Comparison of ENCODE assay signal across 8 cellular contexts in the genomic region with DNA sequence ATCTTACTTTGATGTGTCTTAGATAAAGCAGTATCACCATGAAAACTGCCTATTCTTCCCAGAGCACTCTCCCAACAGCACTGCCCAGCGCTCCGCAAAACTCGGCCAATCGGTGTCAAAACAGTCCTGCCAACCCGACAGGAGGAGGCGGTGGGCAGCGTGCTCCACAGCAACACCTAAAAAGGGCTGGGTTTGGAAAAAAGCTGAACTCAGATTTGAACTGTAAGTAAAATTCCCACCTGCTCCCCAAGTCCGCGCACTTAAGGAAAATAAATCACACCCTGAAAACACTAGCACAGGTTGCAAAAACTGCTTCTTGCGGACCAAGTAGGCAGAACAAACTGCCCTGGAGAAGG. TPM values are rescaled to one million over a fixed set of nuclear protein-coding genes. Genes with fewer than 3 reads are reported as not detected.
DNase-seq lines count a peak whose midpoint lies in the region; ATAC-seq and TF ChIP-seq lines count a peak whose summit lies in the region.

No MANE protein-coding gene starts in this region.

- no peaks in the 10 kb centered on the region for H3K9me3 ChIP-seq in CD4-positive, alpha-beta T cell (ENCODE audit: control insufficient read depth, low read length)
- H3K9me3 ChIP-seq in HUES64 (ENCODE audit: insufficient read depth, low read depth, low read length) (no peaks in the 10 kb centered on the region), mucosa of descending colon (no peaks in the 10 kb centered on the region)

- H3K36me3 ChIP-seq in HUES64 (ENCODE audit: insufficient read depth, low read length) (peaks cover 2% of the 10 kb centered on the region; the same call in 1 of the 2 replicates), mucosa of descending colon (ENCODE audit: low read depth) (no peaks in the 10 kb centered on the region), urinary bladder (ENCODE audit: insufficient read depth) (no peaks in the 10 kb centered on the region)

- intact Hi-C loops in CD4-positive, alpha-beta T cell (cut with DNase I, micrococcal nuclease), result loop anchor here (5.0 to 10.0 kb wide), 5 partner anchors 57 to 1982 kb away; a partner anchor contains a TSS
- intact Hi-C loops in mucosa of descending colon (cut with DNase I, micrococcal nuclease), result loop anchor here in 1 of 2 donors (10.0 kb wide), 1 partner anchor 60 kb away; a partner anchor contains a TSS

- H3K27me3 ChIP-seq in CD4-positive, alpha-beta T cell (ENCODE audit: control insufficient read depth, insufficient read depth, low read length), result no peaks in the 10 kb centered on the region
- no peaks in the 10 kb centered on the region for H3K27me3 ChIP-seq in HUES64 (ENCODE audit: insufficient read depth, low read length)

- peak overlapping the region; percentile 74 for H3K9ac ChIP-seq in HUES64 (ENCODE audit: low read depth, low read length)

- peak overlapping the region; percentile 100 for H3K4me3 Mint-ChIP-seq in CD4-positive, alpha-beta T cell
- peak overlapping the region; percentile 98 for H3K4me3 Mint-ChIP-seq in T-helper 1 cell treated with Interleukin-12 subunit alpha and Interleukin-12 subunit beta and Interleukin-4 antibody, amounts not matched to agents 30 μg/mL and 1 μg/mL, for 36 hours

- peak overlapping the region; percentile 90 for H3K27ac Mint-ChIP-seq in CD4-positive, alpha-beta T cell
- H3K27ac Mint-ChIP-seq in T-helper 1 cell treated with Interleukin-12 subunit alpha and Interleukin-12 subunit beta and Interleukin-4 antibody, amounts not matched to agents 30 μg/mL and 1 μg/mL, for 36 hours, result peak overlapping the region; percentile 64

- TF ChIP-seq CTCF in CD4-positive, alpha-beta T cell (IDR thresholded peaks at IDR 0.05), result no peak
- no peak for TF ChIP-seq CTCF in mucosa of descending colon (IDR thresholded peaks at IDR 0.05)

- ATAC-seq in CD4-positive, alpha-beta T cell (ENCODE audit: poor library complexity), result peak; percentile 4
- peak; percentile 31 for ATAC-seq in GM19023 (IDR thresholded peaks at IDR 0.05; ENCODE audit: unreplicated experiment)
- peak; percentile 59 for ATAC-seq in mucosa of descending colon

- peaks cover 59% of the 10 kb centered on the region for H3K4me1 Mint-ChIP-seq in CD4-positive, alpha-beta T cell (ENCODE audit: low read depth)
- H3K4me1 Mint-ChIP-seq in T-helper 1 cell treated with Interleukin-12 subunit alpha and Interleukin-12 subunit beta and Interleukin-4 antibody, amounts not matched to agents 30 μg/mL and 1 μg/mL, for 36 hours (ENCODE audit: low read depth), result peaks cover 28% of the 10 kb centered on the region

- peak overlapping the region; percentile 61 for H3K27ac ChIP-seq in CD4-positive, alpha-beta T cell (ENCODE audit: low read depth, low read length)
- H3K27ac ChIP-seq in HUES64 (ENCODE audit: low read depth, low read length), result peak overlapping the region; percentile 5; the same call in 1 of the 2 replicates
- peak overlapping the region; percentile 40 for H3K27ac ChIP-seq in epithelial cell of prostate
- peak overlapping the region; percentile 83 for H3K27ac ChIP-seq in urinary bladder (ENCODE audit: low read depth)

- DNase-seq in CD4-positive, alpha-beta T cell, result no peak
- DNase-seq in epithelial cell of prostate (ENCODE audit: low read depth, low spot score) (no peak), mucosa of descending colon (peak; percentile 60 to 64 (median 61)), foreskin melanocyte (no peak)

- peaks cover 22% of the 10 kb centered on the region for H3K4me1 ChIP-seq in HUES64 (ENCODE audit: insufficient read depth, low read length)
- H3K4me1 ChIP-seq in mucosa of descending colon (ENCODE audit: low read depth), result no peaks in the 10 kb centered on the region
- H3K4me1 ChIP-seq in urinary bladder (ENCODE audit: insufficient read depth), result no peaks in the 10 kb centered on the region

- H3K36me3 Mint-ChIP-seq in CD4-positive, alpha-beta T cell (ENCODE audit: low read depth), result peaks cover 8% of the 10 kb centered on the region
- peaks cover 7% of the 10 kb centered on the region for H3K36me3 Mint-ChIP-seq in T-helper 1 cell treated with Interleukin-12 subunit alpha and Interleukin-12 subunit beta and Interleukin-4 antibody, amounts not matched to agents 30 μg/mL and 1 μg/mL, for 36 hours (ENCODE audit: low read depth)

- H3K4me3 ChIP-seq in HUES64 (ENCODE audit: low read length), result peak overlapping the region; percentile 96
- peak overlapping the region; percentile 86 for H3K4me3 ChIP-seq in mucosa of descending colon
- peak overlapping the region; percentile 95 for H3K4me3 ChIP-seq in urinary bladder (ENCODE audit: low read depth, low read length)

- WGBS in HUES64, result 0% methylated on average over 10 of the region's 10 CpGs
- WGBS in urinary bladder, result under 1% methylated on average over 10 of the region's 10 CpGs

- H3K9me3 Mint-ChIP-seq in CD4-positive, alpha-beta T cell, result no peaks in the 10 kb centered on the region
- no peaks in the 10 kb centered on the region for H3K9me3 Mint-ChIP-seq in T-helper 1 cell treated with Interleukin-12 subunit alpha and Interleukin-12 subunit beta and Interleukin-4 antibody, amounts not matched to agents 30 μg/mL and 1 μg/mL, for 36 hours

- CTCF ChIA-PET in CD4-positive, alpha-beta T cell (lab: Charles Lee), result interaction anchor here (0.9 to 2.0 kb wide), 2 partner anchors 59 to 61 kb away, joined by 3 to 7 read pairs; no protein-coding TSS in a partner anchor

- no peaks in the 10 kb centered on the region for H3K27me3 Mint-ChIP-seq in CD4-positive, alpha-beta T cell
- peaks cover 10% of the 10 kb centered on the region for H3K27me3 Mint-ChIP-seq in T-helper 1 cell treated with Interleukin-12 subunit alpha and Interleukin-12 subunit beta and Interleukin-4 antibody, amounts not matched to agents 30 μg/mL and 1 μg/mL, for 36 hours (ENCODE audit: low read depth)

- POLR2A ChIA-PET in CD4-positive, alpha-beta T cell (lab: Charles Lee), result interaction anchor here (0.5 to 3.9 kb wide), 10 partner anchors 9 to 1314 kb away, joined by 3 to 47 read pairs (median 4); a partner anchor contains a TSS

RNA-seq across cellular contexts. Expression of a gene that starts 0.7 kb away (rescaled TPM):
- total RNA-seq in CD4-positive, alpha-beta T cell, result 10 to 100 TPM; 17.2 to 17.5 TPM
- polyA plus RNA-seq in HUES64 (2013, experiment 1 of 2), result 32.8 TPM
- 32.5 TPM for polyA plus RNA-seq in HUES64 (2013, experiment 2 of 2)
- total RNA-seq in mucosa of descending colon (10 to 100 TPM; 62.2 to 72.3 (median 63.7) TPM), urinary bladder (63.0 TPM)
- polyA plus RNA-seq in urinary bladder, result 28.2 TPM

RNA-seq across cellular contexts. Expression of a gene that starts 59.8 kb away (rescaled TPM):
- total RNA-seq in CD4-positive, alpha-beta T cell, result 10 to 100 TPM; 21.2 to 24.6 TPM
- polyA plus RNA-seq in HUES64 (2013, experiment 1 of 2), result 34.5 TPM
- 41.1 TPM for polyA plus RNA-seq in HUES64 (2013, experiment 2 of 2)
- total RNA-seq in mucosa of descending colon (10 to 100 TPM in 2 of 3 donors, 1 to 10 TPM in 1; 7.3 to 21.4 (median 15.2) TPM), urinary bladder (42.3 TPM)
- 20.1 TPM for polyA plus RNA-seq in urinary bladder

Comparison
In these comparisons a context has a peak if more than half of its experiments do, and no peak if none do; other contexts are left out.
1. ATAC-seq: peak in every context shown above with its lines; median percentile 59 in mucosa of descending colon; 31 in GM19023; 4 in CD4-positive, alpha-beta T cell.
2. DNase-seq: peak in mucosa of descending colon (3 of 3); none in CD4-positive, alpha-beta T cell (0 of 10), epithelial cell of prostate (single experiment) and foreskin melanocyte (single experiment).
3. H3K27ac ChIP-seq: peak in every context shown above with its lines; median percentile 83 in urinary bladder; 61 in CD4-positive, alpha-beta T cell; 40 in epithelial cell of prostate; 5 in HUES64.
4. Peak in every context shown above with its lines, with median percentiles within 50 percentile points of each other: H3K4me3 ChIP-seq.